Comparison of ENCODE assay signal across 12 cellular contexts in genomic region chr17:44910231-44911106, GRCh38. TPM values are rescaled to one million over a fixed set of nuclear protein-coding genes. Genes with fewer than 3 reads are reported as not detected.
DNase-seq lines count a peak whose midpoint lies in the region; ATAC-seq and TF ChIP-seq lines count a peak whose summit lies in the region.
"Had no signal": no experiment of that assay in that cellular context is flagged by ENCODE, and none has a peak within 500 bp of the region (broad histone marks: within the 10 kb centered on the region; RNA-seq: fewer than 3 reads in every experiment).

No MANE protein-coding gene starts in this region.

- no peak overlapping the region for H3K9ac ChIP-seq in HUES48 (ENCODE audit: low read depth, low read length)

- no peaks in the 10 kb centered on the region for H3K9me3 Mint-ChIP-seq in CD4-positive, alpha-beta memory T cell
- no peaks in the 10 kb centered on the region for H3K9me3 Mint-ChIP-seq in nephron
- H3K9me3 Mint-ChIP-seq: activated naive CD8-positive, alpha-beta T cell treated with anti-CD3 and anti-CD28 coated beads for 36 hours; IgD-negative memory B cell had no signal

- CTCF ChIA-PET in CD4-positive, alpha-beta memory T cell (lab: Charles Lee; ENCODE audit: partially characterized antibody), result interaction anchor here (1.1 to 2.2 kb wide), 7 partner anchors 8 to 189 kb away, joined by 3 to 9 read pairs (median 5); a partner anchor contains a TSS

- H3K27ac Mint-ChIP-seq in CD4-positive, alpha-beta memory T cell, result peak overlapping the region in 2 of 7 donors; percentile 18 to 73
- H3K27ac Mint-ChIP-seq in nephron, result peak overlapping the region in 1 of 3 experiments; percentile 36
- H3K27ac Mint-ChIP-seq: activated naive CD8-positive, alpha-beta T cell treated with anti-CD3 and anti-CD28 coated beads for 36 hours; IgD-negative memory B cell had no signal

- no peaks in the 10 kb centered on the region for H3K4me1 ChIP-seq in CD4-positive, alpha-beta memory T cell (ENCODE audit: insufficient read depth, low read length)
- H3K4me1 ChIP-seq in HUES48 (ENCODE audit: control insufficient read depth, insufficient read depth, low read length), result peaks cover 3% of the 10 kb centered on the region

- DNase-seq in CD4-positive, alpha-beta memory T cell, result no peak
- peak; percentile 41 for DNase-seq in ecto neural progenitor cell (ENCODE audit: low spot score)
- DNase-seq in iPS-NIHi11 (ENCODE audit: low spot score), result no peak
- DNase-seq in NCI-H1417 (lab: John Stamatoyannopoulos, UW), result no peak
- no peak for DNase-seq in DMS53 (lab: John Stamatoyannopoulos, UW)
- DNase-seq: cerebellar nuclear complex had no signal

- intact Hi-C loops in CD4-positive, alpha-beta memory T cell (cut with micrococcal nuclease), result no loop called here

- H3K9me3 ChIP-seq in CD4-positive, alpha-beta memory T cell (ENCODE audit: control insufficient read depth in 1 of 2, low read length in 2 of 2), result no peaks in the 10 kb centered on the region
- H3K9me3 ChIP-seq in HUES48 (ENCODE audit: control insufficient read depth, insufficient read depth, low read length), result no peaks in the 10 kb centered on the region

- H3K27me3 ChIP-seq in CD4-positive, alpha-beta memory T cell (ENCODE audit: insufficient read depth, low read length), result no peaks in the 10 kb centered on the region
- peaks cover 20% of the 10 kb centered on the region for H3K27me3 ChIP-seq in HUES48 (ENCODE audit: control insufficient read depth, insufficient read depth, low read length)

- no peaks in the 10 kb centered on the region for H3K36me3 Mint-ChIP-seq in CD4-positive, alpha-beta memory T cell
- H3K36me3 Mint-ChIP-seq in nephron (ENCODE audit: low read depth), result no peaks in the 10 kb centered on the region
- H3K36me3 Mint-ChIP-seq: activated naive CD8-positive, alpha-beta T cell treated with anti-CD3 and anti-CD28 coated beads for 36 hours had no signal

- H3K27me3 Mint-ChIP-seq in CD4-positive, alpha-beta memory T cell, result peaks cover 18 to 32% of the 10 kb centered on the region in 2 donors
- H3K27me3 Mint-ChIP-seq in nephron (ENCODE audit: low read depth), result peaks cover 66% of the 10 kb centered on the region

- H3K4me1 Mint-ChIP-seq in CD4-positive, alpha-beta memory T cell, result peaks cover 9 to 17% (median 12%) of the 10 kb centered on the region in 4 donors
- peaks cover 23% of the 10 kb centered on the region for H3K4me1 Mint-ChIP-seq in nephron

- H3K4me3 ChIP-seq in CD4-positive, alpha-beta memory T cell (ENCODE audit: low read length in 2 of 2), result no peak overlapping the region
- peak overlapping the region; percentile 63 for H3K4me3 ChIP-seq in HUES48 (ENCODE audit: low read depth, low read length)

- H3K36me3 ChIP-seq in CD4-positive, alpha-beta memory T cell (ENCODE audit: insufficient read depth, low read length), result no peaks in the 10 kb centered on the region
- H3K36me3 ChIP-seq in HUES48 (ENCODE audit: control insufficient read depth, insufficient read depth, low read length), result no peaks in the 10 kb centered on the region

- no peak for ATAC-seq in GM19351 (IDR thresholded peaks at IDR 0.05; ENCODE audit: unreplicated experiment)

- H3K27ac ChIP-seq in CD4-positive, alpha-beta memory T cell (ENCODE audit: low read depth, low read length), result no peak overlapping the region
- H3K27ac ChIP-seq in HUES48 (ENCODE audit: low read depth, low read length), result no peak overlapping the region

- H3K4me3 Mint-ChIP-seq in CD4-positive, alpha-beta memory T cell, result peak overlapping the region in 6 of 8 donors; percentile 21 to 80 (median 61)
- H3K4me3 Mint-ChIP-seq in nephron, result peak overlapping the region in 2 of 3 experiments; percentile 32 to 39
- H3K4me3 Mint-ChIP-seq: activated naive CD8-positive, alpha-beta T cell treated with anti-CD3 and anti-CD28 coated beads for 36 hours had no signal

- POLR2A ChIA-PET in CD4-positive, alpha-beta memory T cell (lab: Charles Lee; ENCODE audit: partially characterized antibody), result interaction anchor here (1.1 to 1.3 kb wide), 3 partner anchors 11 to 111 kb away, joined by 3 to 5 read pairs (median 3); a partner anchor contains a TSS

- TF ChIP-seq CTCF in nephron (IDR thresholded peaks at IDR 0.05; ENCODE audit: unreplicated experiment in 3 of 3), result no peak

RNA-seq across cellular contexts. Expression of gene GFAP, which starts 4.8 kb away (rescaled TPM):
- not detected for total RNA-seq in CD4-positive, alpha-beta memory T cell
- under 1 TPM in 1 of 2 donors, not detected in 1; 0.16 TPM for polyA plus RNA-seq in CD4-positive, alpha-beta memory T cell
- total RNA-seq: activated naive CD8-positive, alpha-beta T cell treated with anti-CD3 and anti-CD28 coated beads for 36 hours; RPMI7951 had no signal

RNA-seq across cellular contexts. Expression of gene EFTUD2, which starts 11.2 kb away (rescaled TPM):
- total RNA-seq in CD4-positive, alpha-beta memory T cell, result 100 to 1,000 TPM in 1 of 2 experiments, 10 to 100 TPM in 1; 98.9 to 101 TPM
- 10 to 100 TPM; 82.2 to 82.3 TPM for polyA plus RNA-seq in CD4-positive, alpha-beta memory T cell

RNA-seq across cellular contexts. Expression of gene KIF18B, which starts 37.1 kb away (rescaled TPM):
- total RNA-seq in CD4-positive, alpha-beta memory T cell, result not detected
- polyA plus RNA-seq in CD4-positive, alpha-beta memory T cell, result not detected
- polyA plus RNA-seq: IgD-negative memory B cell had no signal

RNA-seq across cellular contexts. Expression of gene C1QL1, which starts 57.6 kb away (rescaled TPM):
- total RNA-seq in CD4-positive, alpha-beta memory T cell, result not detected
- polyA plus RNA-seq in CD4-positive, alpha-beta memory T cell, result not detected
- total RNA-seq: activated naive CD8-positive, alpha-beta T cell treated with anti-CD3 and anti-CD28 coated beads for 36 hours had no signal
- polyA plus RNA-seq: IgD-negative memory B cell had no signal
